In genomic region chr2:46803551-46803885, GRCh38 we compare ENCODE assay signal across 21 cellular contexts.
A peak's percentile ranks its signal among the peaks of the same experiment; 100 is the strongest.
DNase-seq lines count a peak whose midpoint lies in the region; ATAC-seq and TF ChIP-seq lines count a peak whose summit lies in the region.
"Had no signal": no experiment of that assay in that cellular context is flagged by ENCODE, and none has a peak within 500 bp of the region (broad histone marks: within the 10 kb centered on the region; RNA-seq: fewer than 3 reads in every experiment).

No MANE protein-coding gene starts in this region.

- H2AFZ ChIP-seq in ACC112 (ENCODE audit: low read length, unreplicated experiment) (no peak overlapping the region), PC-9 (no peak overlapping the region)

- H3K27ac Mint-ChIP-seq in nephron = peak overlapping the region in 2 of 3 experiments; percentile 51 to 66
- H3K27ac Mint-ChIP-seq: activated CD4-positive, alpha-beta memory T cell treated with anti-CD3 and anti-CD28 coated beads, Interleukin-2, amount 10 ng/mL, durations not matched to agents 7 days and 5 days; activated naive CD4-positive, alpha-beta T cell treated with anti-CD3 and anti-CD28 coated beads, Interleukin-2, amount 10 ng/mL, durations not matched to agents 7 days and 5 days; naive thymus-derived CD8-positive, alpha-beta T cell; stimulated activated effector memory CD8-positive, alpha-beta T cell treated with anti-CD3 and anti-CD28 coated beads, Interleukin-12 subunit alpha, Interleukin-12 subunit beta, amount 100 ng/mL, for 72 hours; T-helper 1 cell treated with Interleukin-12 subunit alpha and Interleukin-12 subunit beta and Interleukin-4 antibody, amounts not matched to agents 30 μg/mL and 1 μg/mL, for 36 hours; WTC11 had no signal

- intact Hi-C loops in PC-9 (cut with micrococcal nuclease; ENCODE audit: unreplicated experiment) (no loop called here), esophagus muscularis mucosa (cut with DNase I) (no loop called here)

- TF ChIP-seq CTCF in PC-9 (conservative IDR thresholded peaks at IDR 0.05) (no peak), esophagus muscularis mucosa (IDR thresholded peaks at IDR 0.05) (no peak), nephron (IDR thresholded peaks at IDR 0.05; ENCODE audit: unreplicated experiment in 3 of 3) (no peak)

- peak overlapping the region; percentile 29; the same call in 1 of the 2 replicates for H3K4me2 ChIP-seq in PC-9

- H3K9me3 ChIP-seq in PC-9 (ENCODE audit: insufficient read depth, low read depth) (no peaks in the 10 kb centered on the region), esophagus muscularis mucosa (no peaks in the 10 kb centered on the region)
- H3K9me3 ChIP-seq: lower lobe of right lung, thyroid gland had no signal

- H3K27ac ChIP-seq in ACC112 (ENCODE audit: low read depth, low read length) (peak overlapping the region; percentile 99), PC-9 (no peak overlapping the region), esophagus muscularis mucosa (replicated peaks in 1 of 4) (no peak overlapping the region)
- H3K27ac ChIP-seq: lower lobe of right lung, thyroid gland had no signal

- H3K36me3 ChIP-seq in ACC112 (ENCODE audit: insufficient read depth, low read length) = no peaks in the 10 kb centered on the region
- H3K36me3 ChIP-seq in PC-9 (ENCODE audit: low read depth) = no peaks in the 10 kb centered on the region
- H3K36me3 ChIP-seq in esophagus muscularis mucosa = no peaks in the 10 kb centered on the region
- H3K36me3 ChIP-seq: lower lobe of right lung, thyroid gland had no signal

- no TSS peak for BruUV-seq in PC-9 (replicated peaks; lab: Mats Ljungman, UMichigan)

- H3K79me2 ChIP-seq in ACC112 (ENCODE audit: control insufficient read depth, insufficient read depth, low read length, unreplicated experiment) = peaks cover 7% of the 10 kb centered on the region
- H3K79me2 ChIP-seq in PC-9 (ENCODE audit: low read depth) = no peaks in the 10 kb centered on the region

- WGBS in esophagus muscularis mucosa = 97% methylated on average over 7 of the region's 10 CpGs

- no peaks in the 10 kb centered on the region for H4K20me1 ChIP-seq in PC-9 (ENCODE audit: insufficient read depth)

- H3K4me3 Mint-ChIP-seq in nephron = no peak overlapping the region
- H3K4me3 Mint-ChIP-seq: activated CD4-positive, alpha-beta memory T cell treated with anti-CD3 and anti-CD28 coated beads, Interleukin-2, amount 10 ng/mL, durations not matched to agents 7 days and 5 days; activated naive CD4-positive, alpha-beta T cell treated with anti-CD3 and anti-CD28 coated beads, Interleukin-2, amount 10 ng/mL, durations not matched to agents 7 days and 5 days; activated T-cell treated with anti-CD3 and anti-CD28 coated beads, Interleukin-2, amount 50 U/mL, for 4 hours; stimulated activated effector memory CD8-positive, alpha-beta T cell treated with anti-CD3 and anti-CD28 coated beads, Interleukin-12 subunit alpha, Interleukin-12 subunit beta, amount 100 ng/mL, for 72 hours; T-helper 1 cell treated with Interleukin-12 subunit alpha and Interleukin-12 subunit beta and Interleukin-4 antibody, amounts not matched to agents 30 μg/mL and 1 μg/mL, for 36 hours; WTC11 had no signal

- H3K4me1 Mint-ChIP-seq in nephron = peaks cover 7% of the 10 kb centered on the region
- H3K4me1 Mint-ChIP-seq: activated CD4-positive, alpha-beta memory T cell treated with anti-CD3 and anti-CD28 coated beads, Interleukin-2, amount 10 ng/mL, durations not matched to agents 7 days and 5 days; activated naive CD4-positive, alpha-beta T cell treated with anti-CD3 and anti-CD28 coated beads, Interleukin-2, amount 10 ng/mL, durations not matched to agents 7 days and 5 days; naive thymus-derived CD8-positive, alpha-beta T cell; stimulated activated effector memory CD8-positive, alpha-beta T cell treated with anti-CD3 and anti-CD28 coated beads, Interleukin-12 subunit alpha, Interleukin-12 subunit beta, amount 100 ng/mL, for 72 hours; WTC11 had no signal

- no peak for DNase-seq in PC-9
- peak; percentile 77 for DNase-seq in esophagus muscularis mucosa (ENCODE audit: extremely low spot score)
- no peak for DNase-seq in T-helper 9 cell
- DNase-seq in dermis blood vessel endothelial cell = no peak
- DNase-seq in stimulated activated CD4-positive, alpha-beta T cell treated with anti-CD3 and anti-CD28 coated beads, Interleukin-2, amount 100 ng/mL, for 48 hours = no peak
- DNase-seq: activated CD4-positive, alpha-beta memory T cell treated with anti-CD3 and anti-CD28 coated beads, Interleukin-2, amount 10 ng/mL, durations not matched to agents 7 days and 5 days; activated naive CD4-positive, alpha-beta T cell treated with anti-CD3 and anti-CD28 coated beads, Interleukin-2, amount 10 ng/mL, durations not matched to agents 7 days and 5 days; activated T-cell treated with anti-CD3 and anti-CD28 coated beads, Interleukin-2, amount 50 U/mL, for 4 hours; cortex of kidney; GOT3; lower lobe of right lung; naive thymus-derived CD8-positive, alpha-beta T cell; NCI-H187 treated with DMSO at 0.1 percent for 48 hours; NCI-H446; thyroid gland had no signal

- no peaks in the 10 kb centered on the region for H3K9me2 ChIP-seq in PC-9 (ENCODE audit: insufficient read depth)

- no peak for ATAC-seq in HG03520 (IDR thresholded peaks at IDR 0.05; ENCODE audit: unreplicated experiment)
- ATAC-seq: activated T-cell treated with anti-CD3 and anti-CD28 coated beads, Interleukin-2, amount 50 U/mL, for 4 hours; lower lobe of right lung; naive thymus-derived CD8-positive, alpha-beta T cell; stimulated activated effector memory CD8-positive, alpha-beta T cell treated with anti-CD3 and anti-CD28 coated beads, Interleukin-12 subunit alpha, Interleukin-12 subunit beta, amount 100 ng/mL, for 72 hours; WTC11 had no signal

- peaks cover under 1% of the 10 kb centered on the region for H3K9me3 Mint-ChIP-seq in nephron
- H3K9me3 Mint-ChIP-seq: activated CD4-positive, alpha-beta memory T cell treated with anti-CD3 and anti-CD28 coated beads, Interleukin-2, amount 10 ng/mL, durations not matched to agents 7 days and 5 days; activated naive CD4-positive, alpha-beta T cell treated with anti-CD3 and anti-CD28 coated beads, Interleukin-2, amount 10 ng/mL, durations not matched to agents 7 days and 5 days; activated T-cell treated with anti-CD3 and anti-CD28 coated beads, Interleukin-2, amount 50 U/mL, for 4 hours; stimulated activated effector memory CD8-positive, alpha-beta T cell treated with anti-CD3 and anti-CD28 coated beads, Interleukin-12 subunit alpha, Interleukin-12 subunit beta, amount 100 ng/mL, for 72 hours; T-helper 1 cell treated with Interleukin-12 subunit alpha and Interleukin-12 subunit beta and Interleukin-4 antibody, amounts not matched to agents 30 μg/mL and 1 μg/mL, for 36 hours; WTC11 had no signal

- H3F3A ChIP-seq in PC-9 (ENCODE audit: insufficient read depth, low read depth) = peaks cover 8% of the 10 kb centered on the region

- CTCF ChIA-PET in PC-9 (lab: Charles Lee) = no interaction called here

- H3K27me3 ChIP-seq in ACC112 (ENCODE audit: insufficient read depth, low read length) (no peaks in the 10 kb centered on the region), PC-9 (ENCODE audit: insufficient read depth, low read depth) (no peaks in the 10 kb centered on the region), esophagus muscularis mucosa (no peaks in the 10 kb centered on the region)
- H3K27me3 ChIP-seq: thyroid gland had no signal

- no peaks in the 10 kb centered on the region for H3K36me3 Mint-ChIP-seq in nephron (ENCODE audit: low read depth)
- H3K36me3 Mint-ChIP-seq: activated naive CD4-positive, alpha-beta T cell treated with anti-CD3 and anti-CD28 coated beads, Interleukin-2, amount 10 ng/mL, durations not matched to agents 7 days and 5 days; stimulated activated effector memory CD8-positive, alpha-beta T cell treated with anti-CD3 and anti-CD28 coated beads, Interleukin-12 subunit alpha, Interleukin-12 subunit beta, amount 100 ng/mL, for 72 hours; WTC11 had no signal

- no peak for TF ChIP-seq EP300 in esophagus muscularis mucosa (IDR thresholded peaks at IDR 0.05)

- H3K27me3 Mint-ChIP-seq in nephron (ENCODE audit: low read depth) = peaks cover under 1% of the 10 kb centered on the region

- POLR2A ChIA-PET in PC-9 (lab: Charles Lee; ENCODE audit: unreplicated experiment) = no interaction called here

- peaks cover 82% of the 10 kb centered on the region for H3K4me1 ChIP-seq in ACC112 (ENCODE audit: control insufficient read depth, insufficient read depth, low read length, unreplicated experiment)
- peaks cover 19% of the 10 kb centered on the region for H3K4me1 ChIP-seq in PC-9 (replicated peaks; ENCODE audit: insufficient read depth)
- peaks cover 0 to 24% (median 14%) of the 10 kb centered on the region in 4 donors for H3K4me1 ChIP-seq in esophagus muscularis mucosa
- H3K4me1 ChIP-seq: lower lobe of right lung had no signal

- no peak overlapping the region for H3K4me3 ChIP-seq in ACC112 (ENCODE audit: low read depth, low read length)
- no peak overlapping the region for H3K4me3 ChIP-seq in PC-9
- H3K4me3 ChIP-seq in esophagus muscularis mucosa = no peak overlapping the region
- H3K4me3 ChIP-seq: lower lobe of right lung, thyroid gland had no signal

- no peak for TF ChIP-seq POLR2A in esophagus muscularis mucosa (IDR thresholded peaks at IDR 0.05; ENCODE audit: low read depth)
